Comparison of ENCODE assay signal across 14 cellular contexts in the genomic region with DNA sequence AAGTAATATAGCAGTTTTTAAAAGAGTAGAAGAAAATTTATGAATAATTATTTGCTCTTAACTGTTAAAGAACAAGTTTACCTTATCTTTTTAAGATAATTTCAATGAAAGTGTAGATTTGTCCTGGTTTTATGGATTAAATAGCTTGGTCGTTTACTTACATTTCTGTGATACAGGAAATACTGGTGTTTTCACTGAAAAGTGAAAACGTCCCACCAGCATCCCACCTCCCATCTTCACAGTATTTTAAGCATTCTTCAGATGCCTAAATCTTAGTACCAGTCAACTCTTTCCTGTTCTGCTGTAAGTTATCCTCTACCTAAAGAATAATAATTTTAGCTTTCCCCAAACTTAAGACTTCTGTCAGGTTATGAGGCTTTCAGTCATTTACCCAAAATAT. TPM values are rescaled to one million over a fixed set of nuclear protein-coding genes. Genes with fewer than 3 reads are reported as not detected.
A peak's percentile ranks its signal among the peaks of the same experiment; 100 is the strongest.
DNase-seq lines count a peak whose midpoint lies in the region; ATAC-seq and TF ChIP-seq lines count a peak whose summit lies in the region.
"Had no signal": no experiment of that assay in that cellular context is flagged by ENCODE, and none has a peak within 500 bp of the region (broad histone marks: within the 10 kb centered on the region; RNA-seq: fewer than 3 reads in every experiment).

No MANE protein-coding gene starts in this region.

- H3K27ac ChIP-seq in Karpas-422 (ENCODE audit: low read length) (no peak overlapping the region), prostate gland (peak overlapping the region; percentile 0 to 26), adrenal gland (peak overlapping the region in 1 of 5 donors; percentile 12)
- H3K27ac ChIP-seq: brain microvascular endothelial cell, hepatocyte, PC-9 had no signal

- peak overlapping the region; percentile 5 for H3K4me2 ChIP-seq in Karpas-422 (ENCODE audit: low read depth, low read length, poor library complexity, severe bottlenecking)
- H3K4me2 ChIP-seq: hepatocyte, PC-9 had no signal

- H3K4me3 Mint-ChIP-seq in activated CD8-positive, alpha-beta memory T cell treated with anti-CD3 and anti-CD28 coated beads, Interleukin-2, amount 10 ng/mL, durations not matched to agents 7 days and 5 days: peak overlapping the region; percentile 60

- H3K9ac ChIP-seq in Karpas-422 (ENCODE audit: low read length) (no peak overlapping the region), adipocyte (ENCODE audit: low read length) (peak overlapping the region; percentile 20)

- H2AFZ ChIP-seq in Karpas-422 (ENCODE audit: low read length): no peak overlapping the region
- H2AFZ ChIP-seq: hepatocyte, PC-9 had no signal

- peaks cover 55% of the 10 kb centered on the region for H3K36me3 Mint-ChIP-seq in activated CD8-positive, alpha-beta memory T cell treated with anti-CD3 and anti-CD28 coated beads, Interleukin-2, amount 10 ng/mL, durations not matched to agents 7 days and 5 days

- H3K4me1 Mint-ChIP-seq in activated CD8-positive, alpha-beta memory T cell treated with anti-CD3 and anti-CD28 coated beads, Interleukin-2, amount 10 ng/mL, durations not matched to agents 7 days and 5 days: peaks cover 60% of the 10 kb centered on the region

- peaks cover 97% of the 10 kb centered on the region for H3K79me2 ChIP-seq in Karpas-422 (ENCODE audit: low read length)

- H3K4me3 ChIP-seq in Karpas-422 (ENCODE audit: low read length) (no peak overlapping the region), adipocyte (ENCODE audit: low read length) (no peak overlapping the region), prostate gland (no peak overlapping the region), adrenal gland (no peak overlapping the region)
- H3K4me3 ChIP-seq: hepatocyte, PC-9 had no signal

- no peaks in the 10 kb centered on the region for H3K9me2 ChIP-seq in Karpas-422 (replicated peaks; ENCODE audit: insufficient read depth, low read length)

- CTCF ChIA-PET in activated CD8-positive, alpha-beta memory T cell treated with anti-CD3 and anti-CD28 coated beads, Interleukin-2, amount 10 ng/mL, durations not matched to agents 7 days and 5 days (lab: Charles Lee): interaction anchor here (0.6 to 3.5 kb wide), 6 partner anchors 12 to 238 kb away, joined by 3 to 23 read pairs (median 4); no protein-coding TSS in a partner anchor

- TF ChIP-seq POLR2A in prostate gland (IDR thresholded peaks at IDR 0.05): no peak
- TF ChIP-seq POLR2A in adrenal gland (IDR thresholded peaks at IDR 0.05): no peak

- no peaks in the 10 kb centered on the region for H3K9me3 Mint-ChIP-seq in activated CD8-positive, alpha-beta memory T cell treated with anti-CD3 and anti-CD28 coated beads, Interleukin-2, amount 10 ng/mL, durations not matched to agents 7 days and 5 days (ENCODE audit: low read depth)

- no peak for DNase-seq in activated CD8-positive, alpha-beta memory T cell treated with anti-CD3 and anti-CD28 coated beads, Interleukin-2, amount 10 ng/mL, durations not matched to agents 7 days and 5 days
- DNase-seq in activated CD8-positive, alpha-beta memory T cell treated with anti-CD3 and anti-CD28 coated beads, Interleukin-2, amount 50 U/mL, for 48 hours: no peak
- DNase-seq in Karpas-422: no peak
- DNase-seq in adipocyte (ENCODE audit: low read depth): no peak
- DNase-seq in prostate gland (ENCODE audit: low spot score): no peak
- DNase-seq in adrenal gland: no peak
- DNase-seq: brain microvascular endothelial cell, MM.1S, NCI-H1930, NCI-H510A treated with DMSO at 0.1 percent for 48 hours, PC-9 had no signal

- H3K36me3 ChIP-seq in Karpas-422 (ENCODE audit: insufficient read depth, low read length) (no peaks in the 10 kb centered on the region), adipocyte (ENCODE audit: control insufficient read depth, insufficient read depth, low read length, severe bottlenecking) (no peaks in the 10 kb centered on the region), prostate gland (no peaks in the 10 kb centered on the region), adrenal gland (replicated peaks in 1 of 2) (no peaks in the 10 kb centered on the region)

- peak overlapping the region; percentile 84 for H3K27ac Mint-ChIP-seq in activated CD8-positive, alpha-beta memory T cell treated with anti-CD3 and anti-CD28 coated beads, Interleukin-2, amount 10 ng/mL, durations not matched to agents 7 days and 5 days

- 36% methylated on average over 2 of the region's 2 CpGs for WGBS in prostate gland
- WGBS in adrenal gland, 4 donors: 17 to 60% (median 35%) methylated on average over 2 of the region's 2 CpGs

- no peak for TF ChIP-seq CTCF in prostate gland (IDR thresholded peaks at IDR 0.05)
- TF ChIP-seq CTCF in adrenal gland (IDR thresholded peaks at IDR 0.05): no peak

- ATAC-seq in activated CD8-positive, alpha-beta memory T cell treated with anti-CD3 and anti-CD28 coated beads, Interleukin-2, amount 10 ng/mL, durations not matched to agents 7 days and 5 days: no peak
- ATAC-seq in HG03469 (IDR thresholded peaks at IDR 0.05; ENCODE audit: unreplicated experiment) (no peak), HG03460 (IDR thresholded peaks at IDR 0.05; ENCODE audit: unreplicated experiment) (no peak)

- peaks cover 87% of the 10 kb centered on the region for H4K20me1 ChIP-seq in Karpas-422 (ENCODE audit: insufficient read depth, low read depth, low read length)

- H3K27me3 ChIP-seq in Karpas-422 (ENCODE audit: low read length) (no peaks in the 10 kb centered on the region), adipocyte (replicated peaks; ENCODE audit: control insufficient read depth, insufficient read depth, low read length) (no peaks in the 10 kb centered on the region), prostate gland (replicated peaks; ENCODE audit: insufficient read depth) (no peaks in the 10 kb centered on the region), adrenal gland (no peaks in the 10 kb centered on the region)
- H3K27me3 ChIP-seq: brain microvascular endothelial cell, hepatocyte had no signal

- H3K4me1 ChIP-seq in Karpas-422 (ENCODE audit: low read length): peaks cover 51% of the 10 kb centered on the region
- peaks cover 46% of the 10 kb centered on the region for H3K4me1 ChIP-seq in adipocyte (ENCODE audit: control insufficient read depth, insufficient read depth, low read length)
- peaks cover 14% of the 10 kb centered on the region for H3K4me1 ChIP-seq in prostate gland (replicated peaks)
- peaks cover 25 to 96% of the 10 kb centered on the region in 2 donors for H3K4me1 ChIP-seq in adrenal gland (replicated peaks in 1 of 2)

- H3K27me3 Mint-ChIP-seq in activated CD8-positive, alpha-beta memory T cell treated with anti-CD3 and anti-CD28 coated beads, Interleukin-2, amount 10 ng/mL, durations not matched to agents 7 days and 5 days: no peaks in the 10 kb centered on the region

- no peaks in the 10 kb centered on the region for H3K9me3 ChIP-seq in Karpas-422 (ENCODE audit: low read length)
- no peaks in the 10 kb centered on the region for H3K9me3 ChIP-seq in adipocyte (ENCODE audit: control insufficient read depth, low read length)
- no peaks in the 10 kb centered on the region for H3K9me3 ChIP-seq in prostate gland
- H3K9me3 ChIP-seq in adrenal gland (replicated peaks in 1 of 3): no peaks in the 10 kb centered on the region

- intact Hi-C loops in prostate gland (cut with DNase I) (no loop called here), adrenal gland (cut with DNase I) (no loop called here)

RNA-seq across cellular contexts. Expression of gene TAB2, which starts 5.8 kb away (rescaled TPM):
- 100 to 1,000 TPM; 120 to 138 TPM for total RNA-seq in activated CD8-positive, alpha-beta memory T cell treated with anti-CD3 and anti-CD28 coated beads, Interleukin-2, amount 10 ng/mL, durations not matched to agents 7 days and 5 days
- total RNA-seq in Karpas-422 (2014; rRNA removed; shearing (Covaris generic); ENCODE audit: low replicate concordance): 8.3 and 23.4 TPM in 2 replicates
- total RNA-seq in prostate gland (10 to 100 TPM; 58.8 to 66.3 TPM), adrenal gland (10 to 100 TPM; 35.9 to 68.8 (median 49.4) TPM)
- polyA plus RNA-seq in adrenal gland: 10 to 100 TPM; 10.8 to 59.4 (median 18.8) TPM
